Comparison of ENCODE assay signal across 1 cellular context in the genomic region with DNA sequence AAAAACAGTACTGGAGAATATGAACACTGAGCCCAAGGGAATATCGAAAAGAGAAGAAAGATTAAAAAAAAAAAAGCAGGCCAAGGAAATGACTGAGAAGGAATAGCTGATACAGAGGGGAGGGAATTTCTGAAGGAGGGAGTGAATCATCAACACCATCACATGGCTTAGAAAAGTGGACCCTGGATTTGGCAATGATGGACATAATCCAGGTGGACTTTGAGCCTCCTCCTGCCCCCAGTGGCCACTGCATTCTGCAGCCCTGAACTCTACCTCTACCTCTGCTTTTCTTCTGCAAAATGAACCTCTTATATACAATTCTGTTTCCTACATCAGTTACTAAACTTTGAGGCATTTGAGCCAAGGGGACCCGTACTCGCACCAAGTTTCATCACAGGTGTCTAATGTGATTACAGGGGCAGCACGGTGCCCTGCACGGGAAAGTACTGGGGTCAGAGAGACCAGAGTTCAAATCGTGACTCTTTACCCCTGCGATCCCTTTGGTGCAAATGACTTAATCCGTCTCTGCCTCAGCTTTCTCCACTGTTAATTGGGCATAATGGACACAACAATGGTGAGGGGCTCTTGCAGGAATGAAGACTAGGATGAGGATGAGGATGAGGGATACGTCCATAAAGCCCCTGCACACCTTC.
TF ChIP-seq lines count a peak whose summit lies in the region.

No MANE protein-coding gene starts in this region.

TF ChIP-seq in HepG2, 621 proteins besides CTCF, POLR2A, EP300 and RAD21 (continued from another document and continues in another):
- TF ChIP-seq, protein P1, sequence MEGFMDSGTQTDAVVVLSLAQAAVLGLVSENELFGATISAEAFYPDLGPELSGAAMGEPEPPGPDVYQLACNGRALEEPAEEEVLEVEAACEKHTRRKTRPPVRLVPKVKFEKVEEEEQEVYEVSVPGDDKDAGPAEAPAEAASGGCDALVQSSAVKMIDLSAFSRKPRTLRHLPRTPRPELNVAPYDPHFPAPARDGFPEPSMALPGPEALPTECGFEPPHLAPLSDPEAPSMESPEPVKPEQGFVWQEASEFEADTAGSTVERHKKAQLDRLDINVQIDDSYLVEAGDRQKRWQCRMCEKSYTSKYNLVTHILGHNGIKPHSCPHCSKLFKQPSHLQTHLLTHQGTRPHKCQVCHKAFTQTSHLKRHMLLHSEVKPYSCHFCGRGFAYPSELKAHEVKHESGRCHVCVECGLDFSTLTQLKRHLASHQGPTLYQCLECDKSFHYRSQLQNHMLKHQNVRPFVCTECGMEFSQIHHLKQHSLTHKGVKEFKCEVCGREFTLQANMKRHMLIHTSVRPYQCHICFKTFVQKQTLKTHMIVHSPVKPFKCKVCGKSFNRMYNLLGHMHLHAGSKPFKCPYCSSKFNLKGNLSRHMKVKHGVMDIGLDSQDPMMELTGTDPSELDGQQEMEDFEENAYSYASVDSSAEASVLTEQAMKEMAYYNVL (CRISPR knock-in tag; IDR thresholded peaks at IDR 0.05; ENCODE audit: borderline replicate concordance): no peak
- TF ChIP-seq HNF4G (IDR thresholded peaks at IDR 0.05; ENCODE audit: borderline replicate concordance, low read depth, low read length) (peak; percentile 69), HNF4G (CRISPR knock-in tag; IDR thresholded peaks at IDR 0.05; ENCODE audit: borderline replicate concordance, low read depth) (no peak), ZNF274 (CRISPR knock-in tag; IDR thresholded peaks at IDR 0.05) (no peak), ZNF282 (IDR thresholded peaks at IDR 0.05; ENCODE audit: partially characterized antibody) (no peak), ZBTB37 (CRISPR knock-in tag; IDR thresholded peaks at IDR 0.05) (no peak), HNF4A (CRISPR knock-in tag; IDR thresholded peaks at IDR 0.05) (peak; percentile 83), ZSCAN9 (CRISPR knock-in tag; IDR thresholded peaks at IDR 0.05; ENCODE audit: borderline replicate concordance) (no peak), IKZF5 (CRISPR knock-in tag; IDR thresholded peaks at IDR 0.05) (no peak), ZNF709 (CRISPR knock-in tag; IDR thresholded peaks at IDR 0.05) (no peak), SUZ12 (IDR thresholded peaks at IDR 0.05; ENCODE audit: low read depth, low read length) (no peak), CEBPG (CRISPR knock-in tag; IDR thresholded peaks at IDR 0.05) (0 out of 2 replicates have a peak, but pooled peaks have one; percentile 13), ZNF629 (CRISPR knock-in tag; conservative IDR thresholded peaks at IDR 0.05) (peak; percentile 44), ZFP1 (CRISPR knock-in tag; IDR thresholded peaks at IDR 0.05) (no peak), ZNF329 (CRISPR knock-in tag; IDR thresholded peaks at IDR 0.05; ENCODE audit: low read depth) (no peak), ZNF597 (CRISPR knock-in tag; IDR thresholded peaks at IDR 0.05) (no peak), SIN3B (IDR thresholded peaks at IDR 0.05; ENCODE audit: low read length) (no peak), TCF7 (IDR thresholded peaks at IDR 0.05; ENCODE audit: low read depth) (no peak), NCOR1 (IDR thresholded peaks at IDR 0.05; ENCODE audit: borderline replicate concordance, low read length) (peak; percentile 66; the same call in 1 of the 2 replicates), ZBTB4 (CRISPR knock-in tag; IDR thresholded peaks at IDR 0.05; ENCODE audit: borderline replicate concordance) (no peak), ZNF260 (CRISPR knock-in tag; IDR thresholded peaks at IDR 0.05; ENCODE audit: borderline replicate concordance, low read depth) (no peak), AHDC1 (CRISPR knock-in tag; IDR thresholded peaks at IDR 0.05; ENCODE audit: borderline replicate concordance) (no peak), CSRNP1 (CRISPR knock-in tag; IDR thresholded peaks at IDR 0.05) (no peak)
- TF ChIP-seq, protein P2, sequence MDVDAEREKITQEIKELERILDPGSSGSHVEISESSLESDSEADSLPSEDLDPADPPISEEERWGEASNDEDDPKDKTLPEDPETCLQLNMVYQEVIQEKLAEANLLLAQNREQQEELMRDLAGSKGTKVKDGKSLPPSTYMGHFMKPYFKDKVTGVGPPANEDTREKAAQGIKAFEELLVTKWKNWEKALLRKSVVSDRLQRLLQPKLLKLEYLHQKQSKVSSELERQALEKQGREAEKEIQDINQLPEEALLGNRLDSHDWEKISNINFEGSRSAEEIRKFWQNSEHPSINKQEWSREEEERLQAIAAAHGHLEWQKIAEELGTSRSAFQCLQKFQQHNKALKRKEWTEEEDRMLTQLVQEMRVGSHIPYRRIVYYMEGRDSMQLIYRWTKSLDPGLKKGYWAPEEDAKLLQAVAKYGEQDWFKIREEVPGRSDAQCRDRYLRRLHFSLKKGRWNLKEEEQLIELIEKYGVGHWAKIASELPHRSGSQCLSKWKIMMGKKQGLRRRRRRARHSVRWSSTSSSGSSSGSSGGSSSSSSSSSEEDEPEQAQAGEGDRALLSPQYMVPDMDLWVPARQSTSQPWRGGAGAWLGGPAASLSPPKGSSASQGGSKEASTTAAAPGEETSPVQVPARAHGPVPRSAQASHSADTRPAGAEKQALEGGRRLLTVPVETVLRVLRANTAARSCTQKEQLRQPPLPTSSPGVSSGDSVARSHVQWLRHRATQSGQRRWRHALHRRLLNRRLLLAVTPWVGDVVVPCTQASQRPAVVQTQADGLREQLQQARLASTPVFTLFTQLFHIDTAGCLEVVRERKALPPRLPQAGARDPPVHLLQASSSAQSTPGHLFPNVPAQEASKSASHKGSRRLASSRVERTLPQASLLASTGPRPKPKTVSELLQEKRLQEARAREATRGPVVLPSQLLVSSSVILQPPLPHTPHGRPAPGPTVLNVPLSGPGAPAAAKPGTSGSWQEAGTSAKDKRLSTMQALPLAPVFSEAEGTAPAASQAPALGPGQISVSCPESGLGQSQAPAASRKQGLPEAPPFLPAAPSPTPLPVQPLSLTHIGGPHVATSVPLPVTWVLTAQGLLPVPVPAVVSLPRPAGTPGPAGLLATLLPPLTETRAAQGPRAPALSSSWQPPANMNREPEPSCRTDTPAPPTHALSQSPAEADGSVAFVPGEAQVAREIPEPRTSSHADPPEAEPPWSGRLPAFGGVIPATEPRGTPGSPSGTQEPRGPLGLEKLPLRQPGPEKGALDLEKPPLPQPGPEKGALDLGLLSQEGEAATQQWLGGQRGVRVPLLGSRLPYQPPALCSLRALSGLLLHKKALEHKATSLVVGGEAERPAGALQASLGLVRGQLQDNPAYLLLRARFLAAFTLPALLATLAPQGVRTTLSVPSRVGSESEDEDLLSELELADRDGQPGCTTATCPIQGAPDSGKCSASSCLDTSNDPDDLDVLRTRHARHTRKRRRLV (CRISPR knock-in tag; IDR thresholded peaks at IDR 0.05): no peak
- TF ChIP-seq, protein P3, sequence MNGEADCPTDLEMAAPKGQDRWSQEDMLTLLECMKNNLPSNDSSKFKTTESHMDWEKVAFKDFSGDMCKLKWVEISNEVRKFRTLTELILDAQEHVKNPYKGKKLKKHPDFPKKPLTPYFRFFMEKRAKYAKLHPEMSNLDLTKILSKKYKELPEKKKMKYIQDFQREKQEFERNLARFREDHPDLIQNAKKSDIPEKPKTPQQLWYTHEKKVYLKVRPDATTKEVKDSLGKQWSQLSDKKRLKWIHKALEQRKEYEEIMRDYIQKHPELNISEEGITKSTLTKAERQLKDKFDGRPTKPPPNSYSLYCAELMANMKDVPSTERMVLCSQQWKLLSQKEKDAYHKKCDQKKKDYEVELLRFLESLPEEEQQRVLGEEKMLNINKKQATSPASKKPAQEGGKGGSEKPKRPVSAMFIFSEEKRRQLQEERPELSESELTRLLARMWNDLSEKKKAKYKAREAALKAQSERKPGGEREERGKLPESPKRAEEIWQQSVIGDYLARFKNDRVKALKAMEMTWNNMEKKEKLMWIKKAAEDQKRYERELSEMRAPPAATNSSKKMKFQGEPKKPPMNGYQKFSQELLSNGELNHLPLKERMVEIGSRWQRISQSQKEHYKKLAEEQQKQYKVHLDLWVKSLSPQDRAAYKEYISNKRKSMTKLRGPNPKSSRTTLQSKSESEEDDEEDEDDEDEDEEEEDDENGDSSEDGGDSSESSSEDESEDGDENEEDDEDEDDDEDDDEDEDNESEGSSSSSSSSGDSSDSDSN (CRISPR knock-in tag; IDR thresholded peaks at IDR 0.05): no peak
